ENCODE assay signal across 8 cellular contexts in the genomic region with DNA sequence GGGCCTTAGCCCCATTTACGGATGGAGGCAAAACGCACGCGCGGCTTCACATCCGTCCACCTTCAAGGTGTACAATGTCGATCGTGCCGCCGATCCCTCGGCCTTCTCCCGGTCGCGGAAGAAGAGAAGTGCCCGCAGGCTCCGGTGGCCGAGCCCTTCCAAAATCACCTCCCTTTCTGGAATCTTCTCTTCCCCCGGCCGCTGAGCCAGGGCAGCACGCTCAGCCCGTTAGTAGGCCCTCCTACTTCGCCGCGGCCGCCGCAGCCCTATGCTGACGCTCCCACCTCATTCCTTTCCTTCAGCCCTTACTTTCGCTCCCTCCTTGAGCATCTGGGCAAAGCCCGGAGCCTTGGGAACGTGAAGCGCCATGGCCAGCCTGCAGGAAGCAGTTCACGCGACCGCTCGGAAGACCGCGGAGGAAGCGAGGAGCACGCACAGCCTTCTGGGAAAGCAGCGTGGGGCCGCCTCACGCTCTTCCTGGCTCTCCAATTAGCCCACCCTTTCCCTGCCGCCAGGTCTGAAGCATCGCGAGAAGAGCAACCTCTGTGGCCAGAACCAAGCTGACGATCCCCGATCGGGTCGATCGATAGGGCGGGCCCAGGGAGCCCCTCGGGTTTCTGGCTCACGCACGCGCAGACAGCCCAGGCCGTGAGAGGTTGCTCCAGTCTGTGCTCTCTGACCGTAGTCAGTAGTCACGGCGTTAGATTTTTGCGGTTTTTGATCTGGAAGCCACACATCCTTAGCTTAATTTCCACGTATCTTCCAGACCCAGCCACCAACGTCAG. TPM values are rescaled to one million over a fixed set of nuclear protein-coding genes. Genes with fewer than 3 reads are reported as not detected.
DNase-seq lines count a peak whose midpoint lies in the region; ATAC-seq and TF ChIP-seq lines count a peak whose summit lies in the region.

A gene with protein sequence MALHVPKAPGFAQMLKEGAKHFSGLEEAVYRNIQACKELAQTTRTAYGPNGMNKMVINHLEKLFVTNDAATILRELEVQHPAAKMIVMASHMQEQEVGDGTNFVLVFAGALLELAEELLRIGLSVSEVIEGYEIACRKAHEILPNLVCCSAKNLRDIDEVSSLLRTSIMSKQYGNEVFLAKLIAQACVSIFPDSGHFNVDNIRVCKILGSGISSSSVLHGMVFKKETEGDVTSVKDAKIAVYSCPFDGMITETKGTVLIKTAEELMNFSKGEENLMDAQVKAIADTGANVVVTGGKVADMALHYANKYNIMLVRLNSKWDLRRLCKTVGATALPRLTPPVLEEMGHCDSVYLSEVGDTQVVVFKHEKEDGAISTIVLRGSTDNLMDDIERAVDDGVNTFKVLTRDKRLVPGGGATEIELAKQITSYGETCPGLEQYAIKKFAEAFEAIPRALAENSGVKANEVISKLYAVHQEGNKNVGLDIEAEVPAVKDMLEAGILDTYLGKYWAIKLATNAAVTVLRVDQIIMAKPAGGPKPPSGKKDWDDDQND (minus strand): TSS at position 427 of the 785 bp plus-strand sequence. CDS start 58 bp downstream, at position 369.

- H3K4me1 ChIP-seq in KMS-11 (ENCODE audit: low read depth, poor library complexity, severe bottlenecking) (peaks cover 48% of the 10 kb centered on the region), Peyer's patch (peaks cover 0 to 19% (median 13%) of the 10 kb centered on the region in 4 donors), esophagus (ENCODE audit: control insufficient read depth in 2 of 2, insufficient read depth in 2 of 2, low read length in 1 of 2) (peaks cover 2 to 5% of the 10 kb centered on the region in 2 donors), mucosa of stomach (ENCODE audit: control insufficient read depth, insufficient read depth, low read length) (peaks cover 14% of the 10 kb centered on the region)

- peaks cover 16% of the 10 kb centered on the region for H3K36me3 ChIP-seq in KMS-11 (ENCODE audit: insufficient read depth)
- H3K36me3 ChIP-seq in Peyer's patch: peaks cover 0 to 9% (median 0%) of the 10 kb centered on the region in 3 donors
- H3K36me3 ChIP-seq in esophagus (ENCODE audit: control insufficient read depth in 2 of 2, insufficient read depth in 2 of 2, low read length in 1 of 2): no peaks in the 10 kb centered on the region
- H3K36me3 ChIP-seq in mucosa of stomach (ENCODE audit: control insufficient read depth, insufficient read depth, low read length): no peaks in the 10 kb centered on the region

- peaks cover 55% of the 10 kb centered on the region for H3K79me2 ChIP-seq in KMS-11 (ENCODE audit: insufficient read depth, low read depth)

- peak within 1 kb of the TSS; percentile 96 for H3K9ac ChIP-seq in KMS-11
- peak within 1 kb of the TSS; percentile 91 for H3K9ac ChIP-seq in mucosa of stomach (ENCODE audit: low read length)

- H3K4me2 ChIP-seq in KMS-11: peak within 1 kb of the TSS; percentile 100

- H3K27me3 ChIP-seq in KMS-11 (ENCODE audit: insufficient read depth, low read depth): no peaks in the 10 kb centered on the region
- no peaks in the 10 kb centered on the region for H3K27me3 ChIP-seq in Peyer's patch
- no peaks in the 10 kb centered on the region for H3K27me3 ChIP-seq in esophagus (ENCODE audit: control insufficient read depth in 1 of 2, insufficient read depth in 2 of 2, low read length in 2 of 2)
- no peaks in the 10 kb centered on the region for H3K27me3 ChIP-seq in mucosa of stomach (ENCODE audit: control insufficient read depth, insufficient read depth, low read length)

- H3K4me3 ChIP-seq in KMS-11 (IDR thresholded peaks at IDR 0.05; ENCODE audit: insufficient read depth, low read depth, low read length): peak within 1 kb of the TSS; percentile 56
- peak within 1 kb of the TSS; percentile 76 to 95 (median 90) for H3K4me3 ChIP-seq in Peyer's patch
- H3K4me3 ChIP-seq in esophagus (ENCODE audit: low read depth in 1 of 2, low read length in 2 of 2): peak within 1 kb of the TSS; percentile 69 to 94
- peak within 1 kb of the TSS; percentile 95 for H3K4me3 ChIP-seq in mucosa of stomach (ENCODE audit: low read length)

- 0% methylated on average over 62 of the region's 62 CpGs for WGBS in esophagus, 2 donors

- peak; percentile 78 to 80 for TF ChIP-seq POLR2A in Peyer's patch (IDR thresholded peaks at IDR 0.05)

- peak within 1 kb of the TSS; percentile 80 for H2AFZ ChIP-seq in KMS-11 (ENCODE audit: low read depth)

- TF ChIP-seq CTCF in KMS-11 (conservative IDR thresholded peaks at IDR 0.05; ENCODE audit: low read depth, low read length): no peak
- no peak for TF ChIP-seq CTCF in Peyer's patch (IDR thresholded peaks at IDR 0.05)

- H4K20me1 ChIP-seq in KMS-11 (ENCODE audit: insufficient read depth): peaks cover 28% of the 10 kb centered on the region

- H3K9me3 ChIP-seq in Peyer's patch (no peaks in the 10 kb centered on the region), esophagus (ENCODE audit: control insufficient read depth in 2 of 2, insufficient read depth in 1 of 2, low read depth in 1 of 2, low read length in 1 of 2) (no peaks in the 10 kb centered on the region), mucosa of stomach (ENCODE audit: control insufficient read depth, low read length) (no peaks in the 10 kb centered on the region)

- ATAC-seq in GM21737 (IDR thresholded peaks at IDR 0.05; ENCODE audit: unreplicated experiment): peak; percentile 93

- H3K27ac ChIP-seq in KMS-11 (peak within 1 kb of the TSS; percentile 85), Peyer's patch (peak within 1 kb of the TSS; percentile 78 to 92 (median 90)), esophagus (ENCODE audit: low read depth in 2 of 2, low read length in 1 of 2) (peak within 1 kb of the TSS; percentile 87 to 91)

- DNase-seq in DMS53 treated with DMSO at 0.1 percent for 48 hours (lab: John Stamatoyannopoulos, UW; ENCODE audit: unreplicated experiment): peak; percentile 93
- peak; percentile 98 to 99 (median 98) for DNase-seq in Peyer's patch
- DNase-seq in activated T-cell treated with anti-CD3 and anti-CD28 coated beads, Interleukin-2, amount 50 U/mL, for 48 hours: peak; percentile 98
- DNase-seq in stimulated activated CD8-positive, alpha-beta memory T cell treated with anti-CD3 and anti-CD28 coated beads, Interleukin-7, amount 100 ng/mL, for 1 hour (ENCODE audit: low read depth in 2 of 2): peak; percentile 97

RNA-seq across cellular contexts. Expression of the gene that starts here (rescaled TPM):
- total RNA-seq in Peyer's patch: 10 to 100 TPM; 53.7 to 93.3 (median 76.1) TPM
- 100 to 1,000 TPM in 1 of 2 donors, 10 to 100 TPM in 1; 77.7 to 109 TPM for polyA plus RNA-seq in esophagus

Comparison
In these comparisons a context has a peak if more than half of its experiments do, and no peak if none do; other contexts are left out.
1. Peak in every context shown above with its lines: DNase-seq, ATAC-seq, H3K4me3 ChIP-seq and H3K27ac ChIP-seq.